8 cellular contexts compared by ENCODE assay signal in the genomic region with DNA sequence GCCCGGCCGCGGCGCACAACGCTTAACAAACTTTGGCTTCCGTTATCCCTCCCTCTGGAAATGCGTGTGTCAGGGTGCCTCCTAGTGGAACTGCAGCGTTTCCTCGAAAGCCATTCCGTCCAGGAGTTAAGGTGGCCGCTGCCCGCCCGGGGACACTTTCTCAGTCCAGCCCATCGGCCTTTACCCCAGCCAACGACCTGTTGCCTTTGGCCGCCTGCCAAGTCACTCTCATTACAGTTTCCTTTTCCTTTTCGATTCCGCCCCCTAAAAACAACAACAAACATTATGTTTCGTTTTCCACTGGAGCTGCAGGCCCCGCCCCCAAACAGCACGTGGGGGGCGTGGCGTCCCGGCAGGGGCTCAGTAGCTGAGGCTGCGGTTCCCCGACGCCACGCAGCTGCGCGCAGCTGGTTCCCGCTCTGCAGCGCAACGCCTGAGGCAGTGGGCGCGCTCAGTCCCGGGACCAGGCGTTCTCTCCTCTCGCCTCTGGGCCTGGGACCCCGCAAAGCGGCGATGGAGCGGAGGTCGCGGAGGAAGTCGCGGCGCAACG. TPM values are rescaled to one million over a fixed set of nuclear protein-coding genes. Genes with fewer than 3 reads are reported as not detected.
DNase-seq lines count a peak whose midpoint lies in the region; ATAC-seq and TF ChIP-seq lines count a peak whose summit lies in the region.

A gene (plus strand): TSS at position 363 of the 550 bp plus-strand sequence. CDS start 151 bp downstream, at position 514.

- H3K27me3 ChIP-seq in DOHH2 (ENCODE audit: control insufficient read depth, low read length) (no peaks in the 10 kb centered on the region; the same call in 1 of the 2 replicates), SJSA1 (replicated peaks) (peaks cover 16% of the 10 kb centered on the region), suprapubic skin (no peaks in the 10 kb centered on the region)

- under 1% methylated on average over 29 of the region's 48 CpGs for WGBS in suprapubic skin

- CTCF ChIA-PET in activated naive CD4-positive, alpha-beta T cell treated with anti-CD3 and anti-CD28 coated beads for 36 hours (lab: Charles Lee) = interaction anchor here (0.9 to 2.3 kb wide), 9 partner anchors 14 to 647 kb away, joined by 3 to 11 read pairs (median 4); a partner anchor contains a TSS

- H3F3A ChIP-seq in DOHH2 (ENCODE audit: control insufficient read depth, insufficient read depth) = no peaks in the 10 kb centered on the region

- peak; percentile 83 for TF ChIP-seq RAD21 in Ishikawa (IDR thresholded peaks at IDR 0.05; ENCODE audit: low read depth)

- peak within 1 kb of the TSS; percentile 58 for H3K4me3 ChIP-seq in DOHH2 (ENCODE audit: low read length)
- H3K4me3 ChIP-seq in SJSA1 = peak within 1 kb of the TSS; percentile 53
- H3K4me3 ChIP-seq in suprapubic skin = peak within 1 kb of the TSS; percentile 74

- H3K4me3 Mint-ChIP-seq in activated naive CD4-positive, alpha-beta T cell treated with anti-CD3 and anti-CD28 coated beads for 36 hours = peak within 1 kb of the TSS; percentile 98

- no peaks in the 10 kb centered on the region for H4K20me1 ChIP-seq in DOHH2 (ENCODE audit: control insufficient read depth, insufficient read depth, low read depth, low read length)

- H3K27me3 Mint-ChIP-seq in activated naive CD4-positive, alpha-beta T cell treated with anti-CD3 and anti-CD28 coated beads for 36 hours (ENCODE audit: low read depth) = no peaks in the 10 kb centered on the region

- TF ChIP-seq EP300 in Ishikawa (IDR thresholded peaks at IDR 0.05; ENCODE audit: borderline replicate concordance) (no peak), suprapubic skin (IDR thresholded peaks at IDR 0.05) (no peak)

- H3K4me1 ChIP-seq in DOHH2 (ENCODE audit: control insufficient read depth, low read length) (peaks cover 8% of the 10 kb centered on the region), SJSA1 (replicated peaks) (peaks cover 8% of the 10 kb centered on the region), suprapubic skin (peaks cover 17% of the 10 kb centered on the region)

- peaks cover 4% of the 10 kb centered on the region for H3K36me3 Mint-ChIP-seq in activated naive CD4-positive, alpha-beta T cell treated with anti-CD3 and anti-CD28 coated beads for 36 hours (ENCODE audit: low read depth)

- no peak within 1 kb of the TSS for H3K27ac ChIP-seq in DOHH2 (ENCODE audit: low read depth, low read length)
- peak within 1 kb of the TSS; percentile 60 for H3K27ac ChIP-seq in SJSA1
- H3K27ac ChIP-seq in suprapubic skin = peak within 1 kb of the TSS; percentile 65

- no peaks in the 10 kb centered on the region for H3K9me3 Mint-ChIP-seq in activated naive CD4-positive, alpha-beta T cell treated with anti-CD3 and anti-CD28 coated beads for 36 hours

- H3K27ac Mint-ChIP-seq in activated naive CD4-positive, alpha-beta T cell treated with anti-CD3 and anti-CD28 coated beads for 36 hours = peak within 1 kb of the TSS; percentile 97

- ATAC-seq in GM21619 (IDR thresholded peaks at IDR 0.05; ENCODE audit: unreplicated experiment) = peak; percentile 90

- H3K36me3 ChIP-seq in DOHH2 (ENCODE audit: control insufficient read depth, low read length) (no peaks in the 10 kb centered on the region), SJSA1 (no peaks in the 10 kb centered on the region), suprapubic skin (no peaks in the 10 kb centered on the region)

- intact Hi-C loops in activated naive CD4-positive, alpha-beta T cell treated with anti-CD3 and anti-CD28 coated beads for 36 hours (cut with micrococcal nuclease) = loop anchor here (1.0 to 10.0 kb wide), 12 partner anchors 9 to 1035 kb away; a partner anchor contains a TSS

- H3K79me2 ChIP-seq in DOHH2 (ENCODE audit: control insufficient read depth, low read length) = no peaks in the 10 kb centered on the region

- H3K9me3 ChIP-seq in DOHH2 (ENCODE audit: control insufficient read depth, insufficient read depth, low read length) (peaks cover 3% of the 10 kb centered on the region; the same call in 1 of the 2 replicates), SJSA1 (replicated peaks) (no peaks in the 10 kb centered on the region), suprapubic skin (no peaks in the 10 kb centered on the region)

- DNase-seq in SJSA1 (ENCODE audit: low read depth in 1 of 2, low spot score in 2 of 2) = peak; percentile 94 to 95
- DNase-seq in activated naive CD4-positive, alpha-beta T cell treated with anti-CD3 and anti-CD28 coated beads for 36 hours = peak; percentile 93
- DNase-seq in glomerular endothelial cell (ENCODE audit: extremely low read depth, low read depth, low spot score) = peak; percentile 88
- DNase-seq in nucleus accumbens (lab: John Stamatoyannopoulos, UW) = peak; percentile 27 to 94 (median 74)
- peak; percentile 94 to 96 for DNase-seq in suprapubic skin (ENCODE audit: low spot score in 2 of 2)

- no peaks in the 10 kb centered on the region for H3K9me2 ChIP-seq in DOHH2 (replicated peaks; ENCODE audit: control insufficient read depth, low read length)

- H3K4me1 Mint-ChIP-seq in activated naive CD4-positive, alpha-beta T cell treated with anti-CD3 and anti-CD28 coated beads for 36 hours (ENCODE audit: low read depth) = peaks cover 5% of the 10 kb centered on the region

- peak within 1 kb of the TSS; percentile 47 for H3K4me2 ChIP-seq in DOHH2 (ENCODE audit: low read length)

- TF ChIP-seq POLR2A in suprapubic skin (IDR thresholded peaks at IDR 0.05) = peak; percentile 25 to 46

- TF ChIP-seq CTCF in DOHH2 (IDR thresholded peaks at IDR 0.05; ENCODE audit: low read depth, low read length, poor library complexity, severe bottlenecking) (peak; percentile 18), suprapubic skin (IDR thresholded peaks at IDR 0.05) (peak in 1 of 2 donors; percentile 46)

TF ChIP-seq in Ishikawa, 13 proteins besides CTCF, POLR2A, EP300 and RAD21:
- peak; percentile 96 for TF ChIP-seq NFIC (IDR thresholded peaks at IDR 0.05)
- peak; percentile 70 for TF ChIP-seq YY1 (IDR thresholded peaks at IDR 0.05; ENCODE audit: low read depth)
- TF ChIP-seq, protein P1, sequence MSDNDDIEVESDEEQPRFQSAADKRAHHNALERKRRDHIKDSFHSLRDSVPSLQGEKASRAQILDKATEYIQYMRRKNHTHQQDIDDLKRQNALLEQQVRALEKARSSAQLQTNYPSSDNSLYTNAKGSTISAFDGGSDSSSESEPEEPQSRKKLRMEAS (IDR thresholded peaks at IDR 0.05) = peak; percentile 98
- no peak for TF ChIP-seq TEAD4 (IDR thresholded peaks at IDR 0.05)
- TF ChIP-seq TAF1 (IDR thresholded peaks at IDR 0.05; ENCODE audit: low read depth) = no peak
- TF ChIP-seq EGR1 (IDR thresholded peaks at IDR 0.05) = no peak
- TF ChIP-seq TCF12 (IDR thresholded peaks at IDR 0.05; ENCODE audit: low read depth) = peak; percentile 51
- TF ChIP-seq, protein P2, sequence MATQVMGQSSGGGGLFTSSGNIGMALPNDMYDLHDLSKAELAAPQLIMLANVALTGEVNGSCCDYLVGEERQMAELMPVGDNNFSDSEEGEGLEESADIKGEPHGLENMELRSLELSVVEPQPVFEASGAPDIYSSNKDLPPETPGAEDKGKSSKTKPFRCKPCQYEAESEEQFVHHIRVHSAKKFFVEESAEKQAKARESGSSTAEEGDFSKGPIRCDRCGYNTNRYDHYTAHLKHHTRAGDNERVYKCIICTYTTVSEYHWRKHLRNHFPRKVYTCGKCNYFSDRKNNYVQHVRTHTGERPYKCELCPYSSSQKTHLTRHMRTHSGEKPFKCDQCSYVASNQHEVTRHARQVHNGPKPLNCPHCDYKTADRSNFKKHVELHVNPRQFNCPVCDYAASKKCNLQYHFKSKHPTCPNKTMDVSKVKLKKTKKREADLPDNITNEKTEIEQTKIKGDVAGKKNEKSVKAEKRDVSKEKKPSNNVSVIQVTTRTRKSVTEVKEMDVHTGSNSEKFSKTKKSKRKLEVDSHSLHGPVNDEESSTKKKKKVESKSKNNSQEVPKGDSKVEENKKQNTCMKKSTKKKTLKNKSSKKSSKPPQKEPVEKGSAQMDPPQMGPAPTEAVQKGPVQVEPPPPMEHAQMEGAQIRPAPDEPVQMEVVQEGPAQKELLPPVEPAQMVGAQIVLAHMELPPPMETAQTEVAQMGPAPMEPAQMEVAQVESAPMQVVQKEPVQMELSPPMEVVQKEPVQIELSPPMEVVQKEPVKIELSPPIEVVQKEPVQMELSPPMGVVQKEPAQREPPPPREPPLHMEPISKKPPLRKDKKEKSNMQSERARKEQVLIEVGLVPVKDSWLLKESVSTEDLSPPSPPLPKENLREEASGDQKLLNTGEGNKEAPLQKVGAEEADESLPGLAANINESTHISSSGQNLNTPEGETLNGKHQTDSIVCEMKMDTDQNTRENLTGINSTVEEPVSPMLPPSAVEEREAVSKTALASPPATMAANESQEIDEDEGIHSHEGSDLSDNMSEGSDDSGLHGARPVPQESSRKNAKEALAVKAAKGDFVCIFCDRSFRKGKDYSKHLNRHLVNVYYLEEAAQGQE (IDR thresholded peaks at IDR 0.05; ENCODE audit: low read depth) = no peak
- no peak for TF ChIP-seq CREB1 (IDR thresholded peaks at IDR 0.05; ENCODE audit: low read depth)
- TF ChIP-seq ZBTB7A (IDR thresholded peaks at IDR 0.05; ENCODE audit: low read depth) = no peak
- peak; percentile 52; the same call in 1 of the 2 replicates for TF ChIP-seq FOXM1 (IDR thresholded peaks at IDR 0.05; ENCODE audit: borderline replicate concordance, low read depth)
- TF ChIP-seq CEBPB (IDR thresholded peaks at IDR 0.05) = no peak
- TF ChIP-seq, protein P3, sequence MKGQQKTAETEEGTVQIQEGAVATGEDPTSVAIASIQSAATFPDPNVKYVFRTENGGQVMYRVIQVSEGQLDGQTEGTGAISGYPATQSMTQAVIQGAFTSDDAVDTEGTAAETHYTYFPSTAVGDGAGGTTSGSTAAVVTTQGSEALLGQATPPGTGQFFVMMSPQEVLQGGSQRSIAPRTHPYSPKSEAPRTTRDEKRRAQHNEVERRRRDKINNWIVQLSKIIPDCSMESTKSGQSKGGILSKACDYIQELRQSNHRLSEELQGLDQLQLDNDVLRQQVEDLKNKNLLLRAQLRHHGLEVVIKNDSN (IDR thresholded peaks at IDR 0.05) = peak; percentile 90

RNA-seq across cellular contexts. Expression of the gene that starts here (rescaled TPM):
- 4.9 and 6.6 TPM in 2 replicates for total RNA-seq in SJSA1 (2014; rRNA removed; shearing (Covaris generic))
- total RNA-seq in activated naive CD4-positive, alpha-beta T cell treated with anti-CD3 and anti-CD28 coated beads for 36 hours = 10 to 100 TPM; 38.8 to 39.5 TPM
- 1.7 and 5.0 TPM in 2 replicates for total RNA-seq in glomerular endothelial cell
- total RNA-seq in suprapubic skin = 1 to 10 TPM; 1.1 to 2.8 (median 1.8) TPM
